12 cellular contexts compared by ENCODE assay signal in genomic region chr3:148974726-148975125, GRCh38. TPM values are rescaled to one million over a fixed set of nuclear protein-coding genes. Genes with fewer than 3 reads are reported as not detected.
DNase-seq lines count a peak whose midpoint lies in the region; ATAC-seq, FAIRE-seq and TF ChIP-seq lines count a peak whose summit lies in the region.
"Had no signal": no experiment of that assay in that cellular context is flagged by ENCODE, and none has a peak within 500 bp of the region (broad histone marks: within the 10 kb centered on the region; RNA-seq: fewer than 3 reads in every experiment).

No MANE protein-coding gene starts in this region.

- peak overlapping the region; percentile 69; the same call in 1 of the 2 replicates for H2AFZ ChIP-seq in Karpas-422 (ENCODE audit: low read length)

- no peak for TF ChIP-seq CTCF in gastroesophageal sphincter (IDR thresholded peaks at IDR 0.05)

- H3K4me3 ChIP-seq in Karpas-422 (ENCODE audit: low read length) (peak overlapping the region; percentile 52), gastroesophageal sphincter (no peak overlapping the region)

- no peaks in the 10 kb centered on the region for H3K9me2 ChIP-seq in Karpas-422 (replicated peaks; ENCODE audit: insufficient read depth, low read length)

- H4K20me1 ChIP-seq in Karpas-422 (ENCODE audit: insufficient read depth, low read depth, low read length): no peaks in the 10 kb centered on the region

- peak overlapping the region; percentile 37 for H3K9ac ChIP-seq in Karpas-422 (ENCODE audit: low read length)

- H3K4me2 ChIP-seq in Karpas-422 (ENCODE audit: low read depth, low read length, poor library complexity, severe bottlenecking): peak overlapping the region; percentile 65

- no peaks in the 10 kb centered on the region for H3K36me3 ChIP-seq in Karpas-422 (ENCODE audit: insufficient read depth, low read length)
- no peaks in the 10 kb centered on the region for H3K36me3 ChIP-seq in gastroesophageal sphincter

- H3K27me3 ChIP-seq in Karpas-422 (ENCODE audit: low read length) (no peaks in the 10 kb centered on the region), gastroesophageal sphincter (no peaks in the 10 kb centered on the region)

- WGBS in gastroesophageal sphincter (ENCODE audit: low coverage in 1 of 2), 2 donors: 62 to 63% methylated on average over 2 of the region's 2 CpGs

- no peak for TF ChIP-seq EP300 in gastroesophageal sphincter (IDR thresholded peaks at IDR 0.05)

- no peaks in the 10 kb centered on the region for H3K79me2 ChIP-seq in Karpas-422 (ENCODE audit: low read length)

- H3K4me1 ChIP-seq in Karpas-422 (ENCODE audit: low read length) (peaks cover 5% of the 10 kb centered on the region; the same call in 1 of the 2 replicates), gastroesophageal sphincter (peaks cover 0 to 34% (median 2%) of the 10 kb centered on the region in 3 donors)

- no peak for DNase-seq in Karpas-422
- no peak for DNase-seq in NCI-H1048 (lab: John Stamatoyannopoulos, UW)
- DNase-seq in Ammon's horn (ENCODE audit: low spot score): no peak
- DNase-seq in UCSD-AML1 (lab: John Stamatoyannopoulos, UW; ENCODE audit: unreplicated experiment): no peak
- DNase-seq: NCI-H526, T-cell, trophoblast cell had no signal

- peak; percentile 90 for FAIRE-seq in A204.1 (lab: Jason Lieb, UNC)
- FAIRE-seq: astrocyte had no signal

- TF ChIP-seq POLR2A in gastroesophageal sphincter (IDR thresholded peaks at IDR 0.05): no peak

- no peaks in the 10 kb centered on the region for H3K9me3 ChIP-seq in Karpas-422 (ENCODE audit: low read length)
- no peaks in the 10 kb centered on the region for H3K9me3 ChIP-seq in gastroesophageal sphincter

- ATAC-seq in GM19372 (IDR thresholded peaks at IDR 0.05; ENCODE audit: low read depth, unreplicated experiment) (peak; percentile 65), gastroesophageal sphincter (no peak)
- ATAC-seq in activated CD4-positive, CD25-positive, alpha-beta regulatory T cell treated with anti-CD3 and anti-CD28 coated beads, Interleukin-2, amount 50 U/mL, for 24 hours: no peak
- ATAC-seq: T-cell had no signal

- H3K27ac ChIP-seq in Karpas-422 (ENCODE audit: low read length) (no peak overlapping the region), gastroesophageal sphincter (peak overlapping the region; percentile 65 to 81 (median 79))

RNA-seq across cellular contexts. Expression of gene GYG1, which starts 16.6 kb away (rescaled TPM):
- total RNA-seq in Karpas-422 (2014; rRNA removed; shearing (Covaris generic); ENCODE audit: low replicate concordance): 8.4 and 18.9 TPM in 2 replicates
- 100 to 1,000 TPM; 117 to 883 (median 126) TPM for total RNA-seq in gastroesophageal sphincter
